ENCODE assay signal across 10 cellular contexts in genomic region chr2:198004921-198005829, GRCh38.
DNase-seq lines count a peak whose midpoint lies in the region; ATAC-seq and TF ChIP-seq lines count a peak whose summit lies in the region.
"Had no signal": no experiment of that assay in that cellular context is flagged by ENCODE, and none has a peak within 500 bp of the region (broad histone marks: within the 10 kb centered on the region; RNA-seq: fewer than 3 reads in every experiment).

No MANE protein-coding gene starts in this region.

- no peak overlapping the region for H2BK120ac ChIP-seq in H9 (ENCODE audit: low read depth, low read length, poor library complexity, severe bottlenecking)

- H3K27me3 ChIP-seq in H9 (ENCODE audit: insufficient read depth, low read length): no peaks in the 10 kb centered on the region

- no peaks in the 10 kb centered on the region; a peak in 1 of 5 replicates for H3K9me3 Mint-ChIP-seq in H9

- H3K23me2 ChIP-seq in H9 (ENCODE audit: insufficient read length, low read depth, low read length, poor library complexity, severe bottlenecking): no peaks in the 10 kb centered on the region

- no peak overlapping the region for H3K23ac ChIP-seq in H9 (ENCODE audit: insufficient read length, low read depth, low read length)

- H3K79me2 ChIP-seq in H9 (ENCODE audit: insufficient read depth, low read length): no peaks in the 10 kb centered on the region

- H4K91ac ChIP-seq in H9 (ENCODE audit: insufficient read length, low read depth, low read length): no peak overlapping the region

- DNase-seq in activated CD4-positive, alpha-beta T cell treated with anti-CD3 and anti-CD28 coated beads for 48 hours: peak; percentile 57
- DNase-seq in stimulated activated CD4-positive, alpha-beta T cell treated with anti-CD3 and anti-CD28 coated beads, Interleukin-2, amount 100 ng/mL, for 4 hours (ENCODE audit: low read depth): peak; percentile 26
- DNase-seq in head of caudate nucleus (no peak), COR-L47 (lab: John Stamatoyannopoulos, UW) (no peak), H9 (no peak), RKO (ENCODE audit: low spot score) (no peak)
- DNase-seq: erythroblast had no signal

- TF ChIP-seq CTCF in H9 (conservative IDR thresholded peaks at IDR 0.05): no peak

- no peaks in the 10 kb centered on the region for H3K4me1 ChIP-seq in H9 (ENCODE audit: insufficient read depth, low read length)

- no peak overlapping the region for H3K4ac ChIP-seq in H9 (ENCODE audit: low read depth, low read length)

- no peak overlapping the region for H2BK5ac ChIP-seq in H9 (ENCODE audit: insufficient read length, low read length)

- no peak overlapping the region for H2AK5ac ChIP-seq in H9 (ENCODE audit: insufficient read length, low read length)

- H3K27ac Mint-ChIP-seq in H9: peak overlapping the region in 1 of 3 experiments; percentile 3; a peak in 1 of 7 replicates

- H3K4me3 Mint-ChIP-seq in H9: no peak overlapping the region; a peak in 1 of 5 replicates

- H3T11ph ChIP-seq in H9 (ENCODE audit: low read length): no peak overlapping the region

- H3K4me2 ChIP-seq in H9 (ENCODE audit: insufficient read depth, insufficient read length, low read length): no peak overlapping the region

- H3K79me1 ChIP-seq in H9 (ENCODE audit: insufficient read depth, low read depth, low read length, poor library complexity, severe bottlenecking): no peaks in the 10 kb centered on the region

- H3K4me1 Mint-ChIP-seq in H9: no peaks in the 10 kb centered on the region

- no peak overlapping the region for H2BK15ac ChIP-seq in H9 (ENCODE audit: low read depth, low read length)

- no peak overlapping the region for H2BK12ac ChIP-seq in H9 (ENCODE audit: insufficient read length, low read depth, low read length)

- no peak overlapping the region for H4K5ac ChIP-seq in H9 (ENCODE audit: insufficient read length, low read depth, low read length)

- intact Hi-C loops in head of caudate nucleus (cut with DNase I): no loop called here

- H4K20me1 ChIP-seq in H9 (ENCODE audit: control insufficient read depth, insufficient read depth, insufficient read length): no peaks in the 10 kb centered on the region

- H3K9ac ChIP-seq in H9 (ENCODE audit: extremely low read depth, insufficient read length, low read length): no peak overlapping the region

- H3K14ac ChIP-seq in H9 (ENCODE audit: insufficient read depth, low read length): no peak overlapping the region

- no peak overlapping the region for H3K27ac ChIP-seq in H9 (ENCODE audit: insufficient read length, low read depth, low read length)
- H3K27ac ChIP-seq: psoas muscle had no signal

- no peak overlapping the region for H3K18ac ChIP-seq in H9 (ENCODE audit: insufficient read length, low read depth, low read length)

- peak; percentile 85 for ATAC-seq in GM19035 (IDR thresholded peaks at IDR 0.05; ENCODE audit: unreplicated experiment)
- peak; percentile 72 for ATAC-seq in HG02840 (IDR thresholded peaks at IDR 0.05; ENCODE audit: low FRiP score, unreplicated experiment)

- no peak overlapping the region for H2AFZ ChIP-seq in H9 (ENCODE audit: low read length)

- H3K27me3 Mint-ChIP-seq in H9 (ENCODE audit: low read depth): peaks cover 2% of the 10 kb centered on the region; the same call in 1 of the 2 replicates

- no peak overlapping the region for H2BK20ac ChIP-seq in H9 (ENCODE audit: low read depth, low read length, poor library complexity, severe bottlenecking)

- WGBS in H9 (ENCODE audit: extremely low coverage, insufficient read length, low lambda C conversion rate): no CpG with 5 or more reads among the region's 12 CpGs

- H3K56ac ChIP-seq in H9 (ENCODE audit: insufficient read length, low read depth, low read length): no peak overlapping the region

- no peaks in the 10 kb centered on the region for H3K9me3 ChIP-seq in H9 (ENCODE audit: control insufficient read depth, low read depth, low read length)
- H3K9me3 ChIP-seq: psoas muscle had no signal

- no peak overlapping the region for H4K8ac ChIP-seq in H9 (replicated peaks; ENCODE audit: insufficient read length, low read depth, low read length)

- H3K36me3 Mint-ChIP-seq in H9 (ENCODE audit: insufficient read depth in 1 of 3, low read depth in 3 of 3): no peaks in the 10 kb centered on the region

Comparison
In these comparisons a context has a peak if more than half of its experiments do, and no peak if none do; other contexts are left out.
1. DNase-seq: peak in activated CD4-positive, alpha-beta T cell treated with anti-CD3 and anti-CD28 coated beads for 48 hours (single experiment) and stimulated activated CD4-positive, alpha-beta T cell treated with anti-CD3 and anti-CD28 coated beads, Interleukin-2, amount 100 ng/mL, for 4 hours (single experiment); none in head of caudate nucleus (0 of 42), COR-L47 (single experiment), H9 (single experiment) and RKO (single experiment).